16 cellular contexts compared by ENCODE assay signal in genomic region chr10:17115683-17116082, GRCh38. TPM values are rescaled to one million over a fixed set of nuclear protein-coding genes. Genes with fewer than 3 reads are reported as not detected.
DNase-seq lines count a peak whose midpoint lies in the region; ATAC-seq, FAIRE-seq and TF ChIP-seq lines count a peak whose summit lies in the region.
"Had no signal": no experiment of that assay in that cellular context is flagged by ENCODE, and none has a peak within 500 bp of the region (broad histone marks: within the 10 kb centered on the region; RNA-seq: fewer than 3 reads in every experiment).

No MANE protein-coding gene starts in this region.

- 84 to 94% (median 88%) methylated on average over 5 of the region's 5 CpGs for WGBS in spleen, 5 donors

- no peaks in the 10 kb centered on the region for H3K9me3 ChIP-seq in left lung
- no peaks in the 10 kb centered on the region for H3K9me3 ChIP-seq in spleen
- H3K9me3 ChIP-seq: HAP-1, prostate gland had no signal

- intact Hi-C loops in left lung (cut with DNase I): no loop called here
- intact Hi-C loops in spleen (cut with DNase I; ENCODE audit: low total_unique reads): no loop called here

- no peaks in the 10 kb centered on the region for H3K27me3 ChIP-seq in bronchial epithelial cell (ENCODE audit: control insufficient read depth, insufficient read depth, low read length)
- H3K27me3 ChIP-seq in left lung: no peaks in the 10 kb centered on the region
- H3K27me3 ChIP-seq in spleen (replicated peaks in 1 of 7): no peaks in the 10 kb centered on the region

- H3K4me1 ChIP-seq in left lung (no peaks in the 10 kb centered on the region), spleen (no peaks in the 10 kb centered on the region)
- H3K4me1 ChIP-seq: HAP-1, prostate gland had no signal

- ATAC-seq in left lung (peak; percentile 36), GM19023 (IDR thresholded peaks at IDR 0.05; ENCODE audit: unreplicated experiment) (no peak), HG03342 (IDR thresholded peaks at IDR 0.05; ENCODE audit: unreplicated experiment) (no peak)
- ATAC-seq: GM12878; stimulated activated naive CD8-positive, alpha-beta T cell treated with anti-CD3 and anti-CD28 coated beads, Interleukin-15, Interleukin-2, amounts not matched to agents 100 U/mL and 50 U/mL, for 24 hours had no signal

- TF ChIP-seq POLR2A in spleen (IDR thresholded peaks at IDR 0.05): no peak

- H3K36me3 ChIP-seq in bronchial epithelial cell (ENCODE audit: control insufficient read depth, insufficient read depth, low read length) (no peaks in the 10 kb centered on the region), left lung (no peaks in the 10 kb centered on the region), spleen (peaks cover 0 to 4% (median 0%) of the 10 kb centered on the region in 6 donors)
- H3K36me3 ChIP-seq: HAP-1, prostate gland had no signal

- H3K4me3 ChIP-seq in bronchial epithelial cell (ENCODE audit: low read depth, low read length) (no peak overlapping the region), left lung (no peak overlapping the region), spleen (no peak overlapping the region)
- H3K4me3 ChIP-seq: GM12878, HAP-1, prostate gland had no signal

- FAIRE-seq in bronchial epithelial cell (lab: Jason Lieb, UNC) (no peak), D721Med (lab: Jason Lieb, UNC) (no peak)
- FAIRE-seq: GM12878 had no signal

- H3K27ac ChIP-seq in C4-2B (no peak overlapping the region), left lung (no peak overlapping the region), spleen (no peak overlapping the region)
- H3K27ac ChIP-seq: prostate gland had no signal

- peak; percentile 21; the same call in 1 of the 2 replicates for TF ChIP-seq CTCF in C4-2B (conservative IDR thresholded peaks at IDR 0.05)
- TF ChIP-seq CTCF in bronchial epithelial cell (IDR thresholded peaks at IDR 0.05; ENCODE audit: insufficient read depth, low read length, severe bottlenecking): no peak
- no peak for TF ChIP-seq CTCF in left lung (IDR thresholded peaks at IDR 0.05)
- no peak for TF ChIP-seq CTCF in spleen (IDR thresholded peaks at IDR 0.05 in 8 of 11, conservative IDR thresholded peaks at IDR 0.05 in 3 of 11)
- no peak for TF ChIP-seq CTCF in D721Med (IDR thresholded peaks at IDR 0.05; ENCODE audit: insufficient read depth, missing control alignments)

- DNase-seq in LHCN-M2 (ENCODE audit: low read depth) (peak; percentile 52), bronchial epithelial cell (ENCODE audit: low read depth) (peak; percentile 67), left lung (no peak), spleen (no peak), D721Med (ENCODE audit: insufficient read length, low spot score) (no peak)
- DNase-seq: hypothalamus; KBM-7; midbrain; stimulated activated CD4-positive, alpha-beta T cell treated with anti-CD3 and anti-CD28 coated beads, Interleukin-2, amount 100 ng/mL, for 48 hours; stimulated activated naive CD8-positive, alpha-beta T cell treated with anti-CD3 and anti-CD28 coated beads, Interleukin-15, Interleukin-2, amounts not matched to agents 100 U/mL and 50 U/mL, for 24 hours had no signal

RNA-seq across cellular contexts. Expression of gene CUBN, which starts 13.9 kb away (rescaled TPM):
- total RNA-seq in LHCN-M2 (2014; rRNA removed) (0.32 and 0.69 TPM in 2 replicates), bronchial epithelial cell (0.26 and 0.53 TPM in 2 replicates), left lung (1 to 10 TPM; 1.5 to 2.2 TPM), spleen (10 to 100 TPM in 1 of 7 donors, 1 to 10 TPM in 6; 2.9 to 12.1 (median 6.0) TPM)
- 0.06 TPM for polyA plus RNA-seq in LHCN-M2 (2012)
- polyA plus RNA-seq in spleen: under 1 TPM; 0.24 to 0.61 (median 0.35) TPM

Comparison
In these comparisons a context has a peak if more than half of its experiments do, and no peak if none do; other contexts are left out.
1. DNase-seq: peak in LHCN-M2 (single experiment) and bronchial epithelial cell (single experiment); none in left lung (0 of 2), spleen (single experiment) and D721Med (single experiment).